ENCODE assay signal across 16 cellular contexts in the genomic region with DNA sequence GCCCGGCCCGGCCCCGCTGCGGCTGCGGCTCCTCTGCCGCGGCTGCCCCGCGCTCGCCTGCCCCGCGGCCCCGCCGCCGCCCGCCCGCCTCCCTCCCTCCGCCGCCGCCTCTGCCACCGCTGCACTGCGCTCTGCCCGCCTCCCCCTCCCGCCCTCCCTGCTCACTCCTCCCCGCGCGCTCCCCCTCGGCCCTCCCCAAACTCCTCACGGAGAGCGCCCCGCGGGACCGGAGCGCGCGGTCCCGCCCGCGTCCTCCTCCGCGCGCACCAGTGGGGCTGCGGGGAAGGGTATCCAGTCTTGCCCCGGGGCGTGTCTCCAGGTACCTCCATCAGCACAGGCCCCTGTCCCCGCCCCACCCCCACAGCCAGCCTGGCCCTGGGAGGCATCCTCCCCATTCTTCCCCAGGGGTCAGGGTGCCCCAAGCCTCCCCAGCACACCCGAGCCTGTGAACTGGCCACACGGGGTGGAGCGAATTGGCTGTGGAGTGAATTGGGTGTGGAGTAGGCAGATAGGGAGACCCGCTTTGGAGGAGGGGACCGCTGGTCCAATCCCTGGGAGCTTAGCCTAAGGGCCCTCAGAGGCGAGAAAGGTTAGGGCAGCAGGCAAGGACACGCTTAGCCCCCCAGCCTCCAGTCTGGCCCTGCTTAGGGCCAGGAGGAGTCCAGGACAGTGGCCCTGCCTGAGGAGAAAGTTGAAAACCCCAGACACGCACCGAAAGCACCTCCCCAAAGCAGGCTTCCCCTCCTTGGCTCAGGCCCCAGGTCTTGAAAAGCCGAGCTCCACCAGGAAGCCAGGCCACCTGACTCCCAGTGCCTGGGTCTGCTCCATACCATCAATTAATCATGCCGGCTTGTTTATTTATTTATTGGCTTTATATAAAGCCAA.
A peak's percentile ranks its signal among the peaks of the same experiment; 100 is the strongest.
DNase-seq lines count a peak whose midpoint lies in the region; ATAC-seq, FAIRE-seq and TF ChIP-seq lines count a peak whose summit lies in the region.
"Had no signal": no experiment of that assay in that cellular context is flagged by ENCODE, and none has a peak within 500 bp of the region (broad histone marks: within the 10 kb centered on the region; RNA-seq: fewer than 3 reads in every experiment).

No MANE protein-coding gene starts in this region.

- WGBS in H1 (ENCODE audit: extremely low coverage in 1 of 2, insufficient coverage in 1 of 2, insufficient read length in 1 of 2, insufficient replicate concordance in 2 of 2, low coverage in 1 of 2, low lambda C conversion rate in 2 of 2, missing lambda C conversion rate in 1 of 2), 2 experiments = 38% methylated on average over 10 of the region's 57 CpGs; no CpG with 5 or more reads in 1 of the 2 experiments

- 0 out of 2 replicates have a peak overlapping the region, but pooled peaks have one; percentile 17 for H2BK12ac ChIP-seq in H1 (ENCODE audit: low read depth, low read length)

- no peaks in the 10 kb centered on the region for H3F3A ChIP-seq in neural cell (ENCODE audit: insufficient read depth, low read length, poor library complexity, severe bottlenecking)

- intact Hi-C loops in CD4-positive, alpha-beta T cell (cut with DNase I, micrococcal nuclease) = no loop called here

- no peak for FAIRE-seq in H1 (lab: Jason Lieb, UNC)
- FAIRE-seq: GM12892, islet of Langerhans, K562 had no signal

- no peak for TF ChIP-seq EP300 in H1 (IDR thresholded peaks at IDR 0.05; ENCODE audit: borderline replicate concordance in 1 of 2, low read depth in 2 of 2, low read length in 2 of 2)
- no peak for TF ChIP-seq EP300 in neural cell (conservative IDR thresholded peaks at IDR 0.05; ENCODE audit: poor library complexity, severe bottlenecking)

- no peak overlapping the region for H3K4ac ChIP-seq in H1 (replicated peaks; ENCODE audit: insufficient read length, low read depth, low read length)

- H3K23me2 ChIP-seq in H1 (ENCODE audit: low read depth, low read length) = peaks cover 5% of the 10 kb centered on the region; the same call in 1 of the 2 replicates

- H3K4me3 Mint-ChIP-seq in CD4-positive, alpha-beta T cell = no peak overlapping the region
- H3K4me3 Mint-ChIP-seq: T-helper 1 cell treated with Interleukin-12 subunit alpha and Interleukin-12 subunit beta and Interleukin-4 antibody, amounts not matched to agents 30 μg/mL and 1 μg/mL, for 36 hours had no signal

- ATAC-seq in HG02981 (IDR thresholded peaks at IDR 0.05; ENCODE audit: unreplicated experiment) = no peak
- ATAC-seq in CD4-positive, alpha-beta T cell (ENCODE audit: poor library complexity) = no peak

- H3K4me2 ChIP-seq in H1 (ENCODE audit: insufficient read depth in 1 of 2, low read depth in 2 of 2, low read length in 2 of 2) (peak overlapping the region; percentile 64 to 73), neural cell (ENCODE audit: low read length) (no peak overlapping the region)

- peaks cover 81% of the 10 kb centered on the region for H3K27me3 Mint-ChIP-seq in CD4-positive, alpha-beta T cell

- no peak overlapping the region for H3K27ac ChIP-seq in HUES6 (ENCODE audit: low read depth, low read length)
- no peak overlapping the region for H3K27ac ChIP-seq in H1 (ENCODE audit: low read depth, low read length)
- H3K27ac ChIP-seq in neural cell (ENCODE audit: low read length) = no peak overlapping the region
- H3K27ac ChIP-seq in CD4-positive, alpha-beta T cell (ENCODE audit: low read depth, low read length) = no peak overlapping the region
- H3K27ac ChIP-seq: right atrium auricular region, vagina had no signal

- in situ Hi-C loops in G401 (cut with HindIII; ENCODE audit: low sequenced_read_pairs) = no loop called here

- H3K4me1 ChIP-seq in HUES6 (ENCODE audit: control insufficient read depth, insufficient read depth, low read length) = peaks cover 8% of the 10 kb centered on the region
- peaks cover 0 to 10% (median 6%) of the 10 kb centered on the region in 4 experiments; a peak in 6 of 7 replicates for H3K4me1 ChIP-seq in H1 (replicated peaks in 1 of 4; ENCODE audit: control insufficient read depth in 3 of 4, insufficient read depth in 4 of 4, low read length in 3 of 4)

- H3K4me3 ChIP-seq in HUES6 (ENCODE audit: low read depth, low read length) = peak overlapping the region; percentile 46
- peak overlapping the region; percentile 18 to 60 (median 27); a peak in 7 of 8 replicates for H3K4me3 ChIP-seq in H1 (ENCODE audit: extremely low read depth in 1 of 4, insufficient read depth in 2 of 4, low read depth in 3 of 4, low read length in 4 of 4)
- peak overlapping the region; percentile 85 for H3K4me3 ChIP-seq in neural cell (ENCODE audit: low read length)
- H3K4me3 ChIP-seq: K562 had no signal

- H3K9me3 ChIP-seq in HUES6 (ENCODE audit: control insufficient read depth, insufficient read depth, low read depth, low read length) (no peaks in the 10 kb centered on the region), H1 (ENCODE audit: insufficient read depth in 2 of 2, low read depth in 1 of 2, low read length in 1 of 2) (no peaks in the 10 kb centered on the region), neural cell (ENCODE audit: low read length) (no peaks in the 10 kb centered on the region)
- no peaks in the 10 kb centered on the region for H3K9me3 ChIP-seq in CD4-positive, alpha-beta T cell (ENCODE audit: control insufficient read depth, low read length)
- H3K9me3 ChIP-seq: right atrium auricular region, vagina had no signal

- no peak overlapping the region for H3K9ac ChIP-seq in HUES6 (ENCODE audit: low read length)
- no peak overlapping the region for H3K9ac ChIP-seq in H1 (replicated peaks in 1 of 4; ENCODE audit: extremely low read depth in 1 of 4, low read depth in 3 of 4, low read length in 3 of 4)
- peak overlapping the region; percentile 42 for H3K9ac ChIP-seq in neural cell (ENCODE audit: low read length)

- no peaks in the 10 kb centered on the region for H3K79me1 ChIP-seq in H1 (ENCODE audit: low read depth, low read length)

- POLR2A ChIA-PET in H1 (lab: Charles Lee; ENCODE audit: partially characterized antibody) = interaction anchor here (0.6 kb wide), 2 partner anchors 13 to 275 kb away, joined by 3 read pairs; no protein-coding TSS in a partner anchor
- POLR2A ChIA-PET in CD4-positive, alpha-beta T cell (lab: Charles Lee) = no interaction called here

- H4K8ac ChIP-seq in H1 (ENCODE audit: extremely low read depth, insufficient read depth, low read length) = peak overlapping the region; percentile 35

- H2AK5ac ChIP-seq in H1 (ENCODE audit: low read depth, low read length) = no peak overlapping the region

- TF ChIP-seq CTCF in H1 (IDR thresholded peaks at IDR 0.05; ENCODE audit: control extremely low read depth in 1 of 3, insufficient read depth in 1 of 3, low read depth in 1 of 3, low read length in 3 of 3) (no peak), neural cell (IDR thresholded peaks at IDR 0.05; ENCODE audit: poor library complexity, severe bottlenecking) (no peak)
- TF ChIP-seq CTCF in CD4-positive, alpha-beta T cell (IDR thresholded peaks at IDR 0.05) = no peak

- no peak overlapping the region for H3K14ac ChIP-seq in H1 (ENCODE audit: insufficient read length)

- H4K91ac ChIP-seq in H1 (replicated peaks; ENCODE audit: insufficient read length, low read length) = no peak overlapping the region

- H4K5ac ChIP-seq in H1 (ENCODE audit: insufficient read length, low read depth, low read length) = no peak overlapping the region

- H3K36me3 ChIP-seq in HUES6 (ENCODE audit: control insufficient read depth, insufficient read depth, low read length) (no peaks in the 10 kb centered on the region), H1 (ENCODE audit: control insufficient read depth in 2 of 4, insufficient read depth in 4 of 4, low read length in 3 of 4) (no peaks in the 10 kb centered on the region), neural cell (ENCODE audit: insufficient read depth, low read length) (no peaks in the 10 kb centered on the region)
- H3K36me3 ChIP-seq: right atrium auricular region, vagina had no signal

- peaks cover 5% of the 10 kb centered on the region for H3K4me1 Mint-ChIP-seq in CD4-positive, alpha-beta T cell (ENCODE audit: low read depth)

- H2BK120ac ChIP-seq in H1 (replicated peaks; ENCODE audit: low read depth, low read length) = no peak overlapping the region

- no peak overlapping the region for H3K18ac ChIP-seq in H1 (ENCODE audit: extremely low read depth, low read length)

- peaks cover 4 to 11% of the 10 kb centered on the region in 2 experiments for H4K20me1 ChIP-seq in H1 (replicated peaks in 1 of 2; ENCODE audit: control insufficient read depth in 1 of 2, insufficient read depth in 2 of 2, low read length in 2 of 2)
- no peaks in the 10 kb centered on the region for H4K20me1 ChIP-seq in neural cell (ENCODE audit: insufficient read depth)

- H3K56ac ChIP-seq in H1 (replicated peaks; ENCODE audit: insufficient read length, low read depth, low read length) = no peak overlapping the region

- H2BK15ac ChIP-seq in H1 (ENCODE audit: low read length) = no peak overlapping the region

- no peak overlapping the region for H3K23ac ChIP-seq in H1 (ENCODE audit: insufficient read length)

- H3K36me3 Mint-ChIP-seq in CD4-positive, alpha-beta T cell (ENCODE audit: low read depth) = no peaks in the 10 kb centered on the region

- H3K27ac Mint-ChIP-seq in CD4-positive, alpha-beta T cell = no peak overlapping the region
- H3K27ac Mint-ChIP-seq: B cell; T-helper 1 cell treated with Interleukin-12 subunit alpha and Interleukin-12 subunit beta and Interleukin-4 antibody, amounts not matched to agents 30 μg/mL and 1 μg/mL, for 36 hours had no signal

- TF ChIP-seq POLR2A in H1 (IDR thresholded peaks at IDR 0.05; ENCODE audit: control extremely low read depth in 1 of 2, low read depth in 2 of 2, low read length in 2 of 2) = no peak

- H2AFZ ChIP-seq in H1 (ENCODE audit: low read length) (0 out of 2 replicates have a peak overlapping the region, but pooled peaks have one; percentile 25), neural cell (ENCODE audit: low read depth, low read length) (no peak overlapping the region)

- no peaks in the 10 kb centered on the region for H3K9me2 ChIP-seq in neural cell (ENCODE audit: insufficient read depth, low read length)

- H3K27me3 ChIP-seq in HUES6 (ENCODE audit: control insufficient read depth, insufficient read depth, low read length) (peaks cover 82% of the 10 kb centered on the region), H1 (replicated peaks in 1 of 4; ENCODE audit: control insufficient read depth in 3 of 4, extremely low read depth in 1 of 4, insufficient read depth in 3 of 4, low read length in 3 of 4) (peaks cover 8 to 49% (median 41%) of the 10 kb centered on the region in 4 experiments), neural cell (ENCODE audit: insufficient read depth, low read depth, low read length) (peaks cover 17% of the 10 kb centered on the region)
- H3K27me3 ChIP-seq in CD4-positive, alpha-beta T cell (ENCODE audit: control insufficient read depth, insufficient read depth, low read length) = peaks cover 66% of the 10 kb centered on the region

- DNase-seq in G401 (ENCODE audit: low spot score) (peak; percentile 45), H1 (ENCODE audit: low read depth in 1 of 2, low spot score in 2 of 2) (peak in 1 of 2 experiments; percentile 69), T-helper 9 cell (no peak), germinal center (ENCODE audit: low spot score) (no peak)
- no peak for DNase-seq in CD4-positive, alpha-beta T cell
- DNase-seq: stimulated activated CD4-positive, alpha-beta T cell treated with anti-CD3 and anti-CD28 coated beads, Interleukin-4, amount 100 ng/mL, for 1 hour had no signal

- no peak overlapping the region for H2BK20ac ChIP-seq in H1 (ENCODE audit: low read length)

- H3K9me3 Mint-ChIP-seq in CD4-positive, alpha-beta T cell = no peaks in the 10 kb centered on the region

- H3K79me2 ChIP-seq in H1 (ENCODE audit: control insufficient read depth in 1 of 2, insufficient read depth in 2 of 2, low read length in 2 of 2) = no peaks in the 10 kb centered on the region
- H3K79me2 ChIP-seq in neural cell (replicated peaks; ENCODE audit: insufficient read depth, low read length) = no peaks in the 10 kb centered on the region

- H2BK5ac ChIP-seq in H1 (ENCODE audit: low read depth, low read length) = no peak overlapping the region

- TF ChIP-seq RAD21 in H1 (IDR thresholded peaks at IDR 0.05 in 1 of 2, conservative IDR thresholded peaks at IDR 0.05 in 1 of 2; ENCODE audit: low read depth in 2 of 2, low read length in 2 of 2) = no peak
- TF ChIP-seq RAD21 in neural cell (conservative IDR thresholded peaks at IDR 0.05) = no peak

- CTCF ChIA-PET in H1 (lab: Charles Lee; ENCODE audit: partially characterized antibody) = interaction anchor here (0.6 to 2.6 kb wide), 11 partner anchors 8 to 1989 kb away, joined by 3 to 22 read pairs (median 3); no protein-coding TSS in a partner anchor
- CTCF ChIA-PET in CD4-positive, alpha-beta T cell (lab: Charles Lee) = no interaction called here

Comparison
In these comparisons a context has a peak if more than half of its experiments do, and no peak if none do; other contexts are left out.
1. H3K4me3 ChIP-seq: peak in every context shown above with its lines; median percentile 85 in neural cell; 46 in HUES6; 27 in H1.